Comparison of ENCODE assay signal across 1 cellular context in genomic region chr14:77908847-77909246, GRCh38.
TF ChIP-seq lines count a peak whose summit lies in the region.

No MANE protein-coding gene starts in this region.

TF ChIP-seq in K562, 482 proteins besides CTCF, POLR2A, EP300 and RAD21:
- no peak for TF ChIP-seq ZBTB43 (CRISPR knock-in tag; IDR thresholded peaks at IDR 0.05)
- TF ChIP-seq ZNF384 (IDR thresholded peaks at IDR 0.05; ENCODE audit: low read depth, low read length), result peak; percentile 55
- TF ChIP-seq ATF1 (CRISPR knock-in tag; IDR thresholded peaks at IDR 0.05), result no peak
- no peak for TF ChIP-seq ATF1 (tag; IDR thresholded peaks at IDR 0.05)
- TF ChIP-seq FOXP1 (CRISPR knock-in tag; IDR thresholded peaks at IDR 0.05), result no peak
- TF ChIP-seq ESRRA (IDR thresholded peaks at IDR 0.05; ENCODE audit: borderline replicate concordance, low read depth), result peak; percentile 73
- TF ChIP-seq NFIX (CRISPR knock-in tag; IDR thresholded peaks at IDR 0.05; ENCODE audit: low read depth), result no peak
- TF ChIP-seq CEBPB (tag; IDR thresholded peaks at IDR 0.05), result peak; percentile 78
- no peak for TF ChIP-seq BRF2 (IDR thresholded peaks at IDR 0.05; ENCODE audit: borderline replicate concordance, insufficient read depth, insufficient read length)
- TF ChIP-seq ZNF780A (CRISPR knock-in tag; IDR thresholded peaks at IDR 0.05), result no peak
- TF ChIP-seq PREB (CRISPR knock-in tag; IDR thresholded peaks at IDR 0.05), result no peak
- no peak for TF ChIP-seq ZNF699 (CRISPR knock-in tag; IDR thresholded peaks at IDR 0.05; ENCODE audit: insufficient replicate concordance)
- TF ChIP-seq JUND (IDR thresholded peaks at IDR 0.05; ENCODE audit: borderline replicate concordance, low read depth, low read length), result no peak
- peak; percentile 21; the same call in 1 of the 3 replicates for TF ChIP-seq JUND (tag; IDR thresholded peaks at IDR 0.05; ENCODE audit: borderline replicate concordance, low read depth, low read length)
- TF ChIP-seq ZSCAN32 (CRISPR knock-in tag; IDR thresholded peaks at IDR 0.05), result no peak
- TF ChIP-seq CTBP1 (IDR thresholded peaks at IDR 0.05; ENCODE audit: borderline replicate concordance), result peak; percentile 35; the same call in 1 of the 2 replicates
- TF ChIP-seq SPI1 (IDR thresholded peaks at IDR 0.05; ENCODE audit: borderline replicate concordance, low read depth, low read length), result peak; percentile 22; the same call in 1 of the 2 replicates
- no peak for TF ChIP-seq XRCC3 (IDR thresholded peaks at IDR 0.05)
